In the genomic region with DNA sequence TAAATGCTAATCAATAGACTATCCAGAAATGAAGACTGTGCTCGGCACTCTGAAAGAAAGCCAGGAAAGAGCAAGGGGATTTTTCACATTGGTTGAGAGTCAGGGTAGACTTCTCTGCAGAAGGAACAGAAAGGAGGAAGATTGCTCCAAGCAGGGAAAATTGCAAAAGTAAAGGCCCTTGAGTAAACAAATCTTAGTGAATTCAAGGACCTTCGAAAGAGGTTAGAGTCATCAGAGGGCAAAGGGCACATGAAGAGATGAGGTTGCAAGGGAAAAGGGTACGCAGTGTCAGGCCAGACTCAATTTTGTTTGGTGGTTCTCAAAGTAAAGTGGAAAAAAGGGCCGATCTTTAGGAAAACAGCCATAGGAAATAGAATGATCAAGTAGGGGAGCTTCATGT, we compare ENCODE assay signal across 12 cellular contexts.
DNase-seq lines count a peak whose midpoint lies in the region; ATAC-seq, FAIRE-seq and TF ChIP-seq lines count a peak whose summit lies in the region.
"Had no signal": no experiment of that assay in that cellular context is flagged by ENCODE, and none has a peak within 500 bp of the region (broad histone marks: within the 10 kb centered on the region; RNA-seq: fewer than 3 reads in every experiment).

No MANE protein-coding gene starts in this region.

- H3F3A ChIP-seq in PC-3 (ENCODE audit: low read length, unreplicated experiment) (no peaks in the 10 kb centered on the region), smooth muscle cell (ENCODE audit: low read depth) (peaks cover 13% of the 10 kb centered on the region)

- BruUV-seq in PC-3 (replicated peaks; lab: Mats Ljungman, UMichigan), result no TSS peak

- H3K4me1 ChIP-seq in PC-3 (ENCODE audit: insufficient read depth, low read length) (peaks cover 11% of the 10 kb centered on the region), hepatocyte (ENCODE audit: insufficient read depth) (peaks cover 14% of the 10 kb centered on the region), smooth muscle cell (ENCODE audit: low read depth) (peaks cover 9% of the 10 kb centered on the region)

- H3K27ac ChIP-seq in PC-3 (ENCODE audit: low read length) (peak overlapping the region; percentile 55), hepatocyte (peak overlapping the region; percentile 78), smooth muscle cell (ENCODE audit: low read depth) (peak overlapping the region; percentile 89)

- H3K27me3 Mint-ChIP-seq in glutamatergic neuron (ENCODE audit: unreplicated experiment), result peaks cover 1% of the 10 kb centered on the region

- H3K9me2 ChIP-seq in PC-3 (replicated peaks; ENCODE audit: low read length), result no peaks in the 10 kb centered on the region
- no peaks in the 10 kb centered on the region for H3K9me2 ChIP-seq in hepatocyte (replicated peaks; ENCODE audit: insufficient read depth)

- H3K27ac Mint-ChIP-seq in glutamatergic neuron (ENCODE audit: unreplicated experiment), result no peak overlapping the region
- H3K27ac Mint-ChIP-seq: endodermal cell had no signal

- no peak overlapping the region for H3K4me3 Mint-ChIP-seq in glutamatergic neuron (ENCODE audit: unreplicated experiment)
- H3K4me3 Mint-ChIP-seq: endodermal cell had no signal

- peaks cover 4% of the 10 kb centered on the region for H3K4me1 Mint-ChIP-seq in glutamatergic neuron (ENCODE audit: low read depth, unreplicated experiment)

- CTCF ChIA-PET in PC-3 (lab: Charles Lee), result interaction anchor here (1.3 kb wide), 1 partner anchor 12 kb away, joined by 5 read pairs; no protein-coding TSS in a partner anchor

- 77% methylated on average over 4 of the region's 4 CpGs for WGBS in hepatocyte (ENCODE audit: low lambda C conversion rate, missing lambda C conversion rate)
- 71% methylated on average over 4 of the region's 4 CpGs for WGBS in smooth muscle cell (ENCODE audit: low lambda C conversion rate)

- H3K4me3 ChIP-seq in PC-3 (ENCODE audit: low read length) (no peak overlapping the region), hepatocyte (no peak overlapping the region), smooth muscle cell (no peak overlapping the region)

- intact Hi-C loops in PC-3 (cut with micrococcal nuclease), result no loop called here

- H2AFZ ChIP-seq in PC-3 (ENCODE audit: low read length), result peak overlapping the region; percentile 58
- peak overlapping the region; percentile 12 for H2AFZ ChIP-seq in hepatocyte
- peak overlapping the region; percentile 61 for H2AFZ ChIP-seq in smooth muscle cell (ENCODE audit: low read depth)

- FAIRE-seq in GM12891 (lab: Jason Lieb, UNC), result peak; percentile 13

- H3K36me3 ChIP-seq in PC-3 (ENCODE audit: low read depth, low read length) (no peaks in the 10 kb centered on the region), hepatocyte (replicated peaks; ENCODE audit: insufficient read depth, low read depth) (no peaks in the 10 kb centered on the region), smooth muscle cell (ENCODE audit: low read depth) (no peaks in the 10 kb centered on the region)

- H3K36me3 Mint-ChIP-seq in glutamatergic neuron (ENCODE audit: unreplicated experiment), result peaks cover 5% of the 10 kb centered on the region
- H3K36me3 Mint-ChIP-seq: naive B cell had no signal

- ATAC-seq in PC-3, result no peak
- ATAC-seq in GM19324 (IDR thresholded peaks at IDR 0.05; ENCODE audit: low FRiP score, unreplicated experiment), result no peak
- no peak for ATAC-seq in GM21825 (IDR thresholded peaks at IDR 0.05; ENCODE audit: unreplicated experiment)

- H4K20me1 ChIP-seq in PC-3 (ENCODE audit: low read length) (no peaks in the 10 kb centered on the region), hepatocyte (ENCODE audit: insufficient read depth, poor library complexity, severe bottlenecking) (no peaks in the 10 kb centered on the region), smooth muscle cell (ENCODE audit: low read depth) (no peaks in the 10 kb centered on the region)

- TF ChIP-seq CTCF in PC-3 (conservative IDR thresholded peaks at IDR 0.05; ENCODE audit: low read depth, low read length) (no peak), hepatocyte (IDR thresholded peaks at IDR 0.05; ENCODE audit: poor library complexity) (no peak), smooth muscle cell (IDR thresholded peaks at IDR 0.05; ENCODE audit: borderline replicate concordance, insufficient read depth, poor library complexity, severe bottlenecking) (no peak), glutamatergic neuron (IDR thresholded peaks at IDR 0.05; ENCODE audit: partially characterized antibody, unreplicated experiment) (no peak)

- peaks cover 5% of the 10 kb centered on the region for H3K9me3 Mint-ChIP-seq in glutamatergic neuron (ENCODE audit: unreplicated experiment)

- H3K79me2 ChIP-seq in PC-3 (ENCODE audit: low read length) (no peaks in the 10 kb centered on the region), hepatocyte (no peaks in the 10 kb centered on the region), smooth muscle cell (ENCODE audit: low read depth) (no peaks in the 10 kb centered on the region)

- no peaks in the 10 kb centered on the region for H3K9me3 ChIP-seq in PC-3 (ENCODE audit: low read length)
- H3K9me3 ChIP-seq in hepatocyte (ENCODE audit: low read depth), result no peaks in the 10 kb centered on the region
- no peaks in the 10 kb centered on the region for H3K9me3 ChIP-seq in smooth muscle cell (replicated peaks; ENCODE audit: low read depth)

- H3K27me3 ChIP-seq in PC-3 (ENCODE audit: low read length) (no peaks in the 10 kb centered on the region), hepatocyte (no peaks in the 10 kb centered on the region), smooth muscle cell (ENCODE audit: low read depth) (no peaks in the 10 kb centered on the region)

- DNase-seq in GM12891 (ENCODE audit: insufficient read length, low spot score), result no peak
- DNase-seq in PC-3, result no peak
- DNase-seq in hepatocyte (ENCODE audit: low spot score), result no peak
- no peak for DNase-seq in smooth muscle cell (lab: John Stamatoyannopoulos, UW; ENCODE audit: unreplicated experiment)
- no peak for DNase-seq in stimulated activated CD4-positive, alpha-beta T cell treated with anti-CD3 and anti-CD28 coated beads, Interleukin-4, amount 100 ng/mL, for 4 hours
- DNase-seq in glutamatergic neuron, result no peak
- DNase-seq: activated CD4-positive, CD25-positive, alpha-beta regulatory T cell treated with anti-CD3 and anti-CD28 coated beads, Interleukin-2, amount 50 U/mL, for 72 hours; endodermal cell; naive B cell; NCI-H2081 treated with DMSO at 0.1 percent for 48 hours had no signal

- POLR2A ChIA-PET in PC-3 (lab: Charles Lee; ENCODE audit: unreplicated experiment), result no interaction called here

- H3K9ac ChIP-seq in PC-3 (ENCODE audit: low read length), result no peak overlapping the region
- peak overlapping the region; percentile 27 for H3K9ac ChIP-seq in smooth muscle cell (ENCODE audit: low read depth)

- H3K4me2 ChIP-seq in PC-3 (ENCODE audit: low read length) (no peak overlapping the region), hepatocyte (peak overlapping the region; percentile 20), smooth muscle cell (peak overlapping the region; percentile 74)

- no peak for TF ChIP-seq POLR2A in GM12891 (IDR thresholded peaks at IDR 0.05; ENCODE audit: low read depth, low read length)

TF ChIP-seq in GM12891, 5 proteins besides CTCF, POLR2A, EP300 and RAD21:
- TF ChIP-seq SPI1 (IDR thresholded peaks at IDR 0.05; ENCODE audit: low read depth, low read length), result no peak
- TF ChIP-seq PAX5 (IDR thresholded peaks at IDR 0.05; ENCODE audit: insufficient read depth, low read length, severe bottlenecking), result no peak
- no peak for TF ChIP-seq TAF1 (IDR thresholded peaks at IDR 0.05; ENCODE audit: low read depth, low read length)
- TF ChIP-seq POU2F2 (IDR thresholded peaks at IDR 0.05; ENCODE audit: low read depth, low read length), result no peak
- TF ChIP-seq POLR2AphosphoS5 (IDR thresholded peaks at IDR 0.05; ENCODE audit: low read depth, low read length), result no peak
